25 cellular contexts compared by ENCODE assay signal in the genomic region with DNA sequence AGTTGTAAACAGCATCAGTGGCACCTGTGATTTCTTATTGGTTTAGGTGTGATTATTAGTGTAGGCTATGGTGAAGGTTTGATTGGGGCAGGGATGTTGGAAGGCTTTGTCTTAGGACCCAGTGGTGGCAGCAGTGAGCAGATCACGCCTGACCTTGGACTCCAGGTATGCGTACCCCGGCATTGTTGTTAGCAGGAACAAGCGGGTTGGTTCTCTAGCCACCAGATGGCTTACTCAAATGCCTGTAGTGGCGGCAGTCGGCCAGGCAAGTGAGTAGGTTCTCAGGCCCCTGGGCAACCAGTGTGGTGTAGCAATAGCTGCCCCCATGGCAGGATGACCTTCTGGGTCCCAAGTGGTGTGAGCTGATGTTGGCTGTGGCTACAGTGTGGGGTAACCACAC.
DNase-seq lines count a peak whose midpoint lies in the region; ATAC-seq and TF ChIP-seq lines count a peak whose summit lies in the region.
"Had no signal": no experiment of that assay in that cellular context is flagged by ENCODE, and none has a peak within 500 bp of the region (broad histone marks: within the 10 kb centered on the region; RNA-seq: fewer than 3 reads in every experiment).

No MANE protein-coding gene starts in this region.

- H3K9ac ChIP-seq in NT2/D1 (ENCODE audit: insufficient read length, low read depth) (no peak overlapping the region), endodermal cell (ENCODE audit: extremely low read depth, low read length, poor library complexity, severe bottlenecking) (no peak overlapping the region)
- H3K9ac ChIP-seq: SK-N-SH had no signal

- H3K27me3 ChIP-seq in NT2/D1 (ENCODE audit: insufficient read depth, insufficient read length) (no peaks in the 10 kb centered on the region), endodermal cell (ENCODE audit: control insufficient read depth, insufficient read depth, low read length, poor library complexity, severe bottlenecking) (no peaks in the 10 kb centered on the region)
- H3K27me3 ChIP-seq: testis had no signal

- 93 to 94% methylated on average over 3 to 6 of the region's 6 CpGs for WGBS in endodermal cell (ENCODE audit: insufficient coverage in 1 of 2, insufficient read length in 1 of 2), 2 experiments

- H3K27ac ChIP-seq in endodermal cell (ENCODE audit: low read depth, low read length) = no peak overlapping the region
- H3K27ac ChIP-seq: 22Rv1, lower lobe of right lung, psoas muscle, RWPE1, skin epidermis, testis had no signal

- ATAC-seq in HG02970 (IDR thresholded peaks at IDR 0.05; ENCODE audit: low FRiP score, unreplicated experiment) = no peak
- ATAC-seq: activated naive CD4-positive, alpha-beta T cell treated with anti-CD3 and anti-CD28 coated beads, Interleukin-2, amount 50 U/mL, for 72 hours; lower lobe of right lung; psoas muscle; stimulated activated naive B cell treated with anti-CD40 and anti-IgM and Interleukin-4, amounts not matched to agents 10 μg/mL and 1 μg/mL and 100 μg/mL, for 72 hours had no signal

- H3K4me1 Mint-ChIP-seq in endodermal cell = peaks cover 15% of the 10 kb centered on the region
- H3K4me1 Mint-ChIP-seq: stimulated activated naive B cell treated with anti-CD40 and anti-IgM and Interleukin-4, amounts not matched to agents 10 μg/mL and 1 μg/mL and 100 μg/mL, for 72 hours had no signal

- peak; percentile 58 for TF ChIP-seq CTCF in endodermal cell (conservative IDR thresholded peaks at IDR 0.05)

- H3K4me3 ChIP-seq in NT2/D1 (ENCODE audit: insufficient read length, low read depth) = no peak overlapping the region
- H3K4me3 ChIP-seq in endodermal cell (ENCODE audit: low read length) = no peak overlapping the region
- H3K4me3 ChIP-seq: lower lobe of right lung, psoas muscle, skin epidermis, testis had no signal

- peaks cover 5% of the 10 kb centered on the region for H3K27me3 Mint-ChIP-seq in endodermal cell (ENCODE audit: insufficient read depth)
- H3K27me3 Mint-ChIP-seq: stimulated activated naive B cell treated with anti-CD40 and anti-IgM and Interleukin-4, amounts not matched to agents 10 μg/mL and 1 μg/mL and 100 μg/mL, for 72 hours had no signal

- no peak overlapping the region for H3K27ac Mint-ChIP-seq in endodermal cell
- H3K27ac Mint-ChIP-seq: activated naive CD4-positive, alpha-beta T cell treated with anti-CD3 and anti-CD28 coated beads, Interleukin-2, amount 50 U/mL, for 72 hours; stimulated activated naive B cell treated with anti-CD40 and anti-IgM and Interleukin-4, amounts not matched to agents 10 μg/mL and 1 μg/mL and 100 μg/mL, for 72 hours had no signal

- H3K36me3 ChIP-seq in NT2/D1 (ENCODE audit: insufficient read depth, insufficient read length, low read length) (no peaks in the 10 kb centered on the region), endodermal cell (ENCODE audit: control insufficient read depth, insufficient read depth, low read length) (no peaks in the 10 kb centered on the region)
- H3K36me3 ChIP-seq: lower lobe of right lung had no signal

- H3K9me3 ChIP-seq in NT2/D1 (ENCODE audit: insufficient read depth, low read length) (no peaks in the 10 kb centered on the region), endodermal cell (ENCODE audit: control insufficient read depth, low read length) (no peaks in the 10 kb centered on the region)
- H3K9me3 ChIP-seq: lower lobe of right lung, psoas muscle, SK-N-SH, testis had no signal

- DNase-seq in NCI-H82 (lab: John Stamatoyannopoulos, UW) = peak; percentile 20
- DNase-seq in NCI-H82 treated with DMSO at 0.1 percent for 48 hours (lab: John Stamatoyannopoulos, UW; ENCODE audit: unreplicated experiment) = no peak
- peak; percentile 27 for DNase-seq in NT2/D1 (ENCODE audit: low read depth, low spot score)
- peak; percentile 79 for DNase-seq in endodermal cell
- DNase-seq in NCI-H146 treated with DMSO at 0.1 percent for 48 hours (lab: John Stamatoyannopoulos, UW; ENCODE audit: unreplicated experiment) = no peak
- no peak for DNase-seq in midbrain (lab: John Stamatoyannopoulos, UW)
- no peak for DNase-seq in NCI-H146 (lab: John Stamatoyannopoulos, UW)
- DNase-seq: activated CD4-positive, alpha-beta T cell treated with anti-CD3 and anti-CD28 coated beads, Interleukin-2, amount 50 U/mL, for 1 hour; aorta; central memory CD4-positive, alpha-beta T cell; DMS79 treated with DMSO at 0.1 percent for 48 hours; kidney; lower lobe of right lung; NCI-H2029 treated with DMSO at 0.1 percent for 48 hours; psoas muscle; SK-N-SH; stimulated activated CD4-positive, alpha-beta T cell treated with anti-CD3 and anti-CD28 coated beads, Interleukin-1b, Interleukin-23, amount 100 ng/mL, for 48 hours; stimulated activated naive B cell treated with anti-CD40 and anti-IgM and Interleukin-4, amounts not matched to agents 10 μg/mL and 1 μg/mL and 100 μg/mL, for 72 hours; T-helper 2 cell; testis had no signal

- H3K9me3 Mint-ChIP-seq in endodermal cell = no peaks in the 10 kb centered on the region

- no peak overlapping the region for H3K4me3 Mint-ChIP-seq in endodermal cell
- H3K4me3 Mint-ChIP-seq: stimulated activated naive B cell treated with anti-CD40 and anti-IgM and Interleukin-4, amounts not matched to agents 10 μg/mL and 1 μg/mL and 100 μg/mL, for 72 hours had no signal

- no peaks in the 10 kb centered on the region for H3K36me3 Mint-ChIP-seq in endodermal cell (ENCODE audit: low read depth)
- H3K36me3 Mint-ChIP-seq: activated naive CD4-positive, alpha-beta T cell treated with anti-CD3 and anti-CD28 coated beads, Interleukin-2, amount 50 U/mL, for 72 hours; stimulated activated naive B cell treated with anti-CD40 and anti-IgM and Interleukin-4, amounts not matched to agents 10 μg/mL and 1 μg/mL and 100 μg/mL, for 72 hours had no signal

- H3K4me1 ChIP-seq in NT2/D1 (ENCODE audit: insufficient read depth, insufficient read length) (no peaks in the 10 kb centered on the region), endodermal cell (ENCODE audit: control insufficient read depth, insufficient read depth, low read length) (no peaks in the 10 kb centered on the region)
- H3K4me1 ChIP-seq: lower lobe of right lung, psoas muscle, testis had no signal

Comparison
In these comparisons a context has a peak if more than half of its experiments do, and no peak if none do; other contexts are left out.
1. DNase-seq: peak in NCI-H82 (single experiment), NT2/D1 (single experiment) and endodermal cell (single experiment); none in NCI-H82 treated with DMSO at 0.1 percent for 48 hours (single experiment), NCI-H146 treated with DMSO at 0.1 percent for 48 hours (single experiment), midbrain (single experiment) and NCI-H146 (single experiment).